ENCODE assay signal across 8 cellular contexts in genomic region chr10:31031666-31032514, GRCh38. TPM values are rescaled to one million over a fixed set of nuclear protein-coding genes. Genes with fewer than 3 reads are reported as not detected.
DNase-seq lines count a peak whose midpoint lies in the region; ATAC-seq and TF ChIP-seq lines count a peak whose summit lies in the region.

TSS of gene ZNF438 (minus strand) at chr10:31031865. CDS start at chr10:30877034, 154,831 bp downstream.

- DNase-seq in NCI-H1092 treated with DMSO at 0.1 percent for 48 hours (lab: John Stamatoyannopoulos, UW) (peak; percentile 85), SKM-1 treated with dmso at 0.1 percent for 144 hours (lab: John Stamatoyannopoulos, UW; ENCODE audit: unreplicated experiment) (peak; percentile 65), Right ventricle myocardium superior (peak; percentile 98), trophoblast cell (peak; percentile 98 to 99), tibial nerve (ENCODE audit: low spot score in 2 of 2) (peak; percentile 93 to 97)
- peak; percentile 86 for DNase-seq in activated naive CD8-positive, alpha-beta T cell treated with anti-CD3 and anti-CD28 coated beads, Interleukin-2, amount 50 U/mL, for 16 hours (ENCODE audit: low read depth, low spot score)

- intact Hi-C loops in Right ventricle myocardium superior (cut with DNase I), result loop anchor here (2.0 to 5.0 kb wide), 2 partner anchors 247 to 290 kb away; no protein-coding TSS in a partner anchor

- peak within 1 kb of the TSS; percentile 94 for H2BK120ac ChIP-seq in trophoblast cell (ENCODE audit: insufficient read depth, low read length, poor library complexity)

- peak within 1 kb of the TSS; percentile 61 for H3K4ac ChIP-seq in trophoblast cell (ENCODE audit: low read depth, low read length)

- H3K4me2 ChIP-seq in trophoblast cell (ENCODE audit: low read length), result peak within 1 kb of the TSS; percentile 65

- H3K79me1 ChIP-seq in trophoblast cell (ENCODE audit: low read length), result peaks cover 17% of the 10 kb centered on the region

- H2BK12ac ChIP-seq in trophoblast cell (ENCODE audit: low read length), result peak within 1 kb of the TSS; percentile 85

- H3K27ac ChIP-seq in trophoblast cell (ENCODE audit: low read depth, low read length) (peak within 1 kb of the TSS; percentile 84), tibial nerve (peak within 1 kb of the TSS; percentile 98 to 100 (median 99))

- H2AFZ ChIP-seq in trophoblast cell (ENCODE audit: insufficient read depth, low read length, poor library complexity), result peak within 1 kb of the TSS; percentile 89

- H2AK5ac ChIP-seq in trophoblast cell (ENCODE audit: low read length), result no peak within 1 kb of the TSS

- H3K18ac ChIP-seq in trophoblast cell (ENCODE audit: low read length), result peak within 1 kb of the TSS; percentile 98

- H3K36me3 ChIP-seq in trophoblast cell (ENCODE audit: control insufficient read depth in 1 of 2, insufficient read depth in 2 of 2, low read length in 2 of 2) (no peaks in the 10 kb centered on the region), tibial nerve (no peaks in the 10 kb centered on the region)

- ATAC-seq in HG02642 (IDR thresholded peaks at IDR 0.05; ENCODE audit: poor library complexity, unreplicated experiment) (peak; percentile 89), Right ventricle myocardium superior (ENCODE audit: poor library complexity) (peak; percentile 98)

- peak within 1 kb of the TSS; percentile 91 for H2BK5ac ChIP-seq in trophoblast cell (ENCODE audit: low read depth, low read length, poor library complexity)

- peak; percentile 60 to 89 for TF ChIP-seq POLR2A in tibial nerve (IDR thresholded peaks at IDR 0.05)

- H3K79me2 ChIP-seq in trophoblast cell (ENCODE audit: control insufficient read depth, insufficient read depth, low read length, poor library complexity), result peaks cover 7% of the 10 kb centered on the region

- H4K91ac ChIP-seq in trophoblast cell (ENCODE audit: low read depth, low read length), result peak within 1 kb of the TSS; percentile 89

- H3K23ac ChIP-seq in trophoblast cell (ENCODE audit: low read length), result no peak within 1 kb of the TSS

- H4K12ac ChIP-seq in trophoblast cell (ENCODE audit: low read depth, low read length), result peak within 1 kb of the TSS; percentile 88

- peak; percentile 73 to 93 for TF ChIP-seq EP300 in tibial nerve (IDR thresholded peaks at IDR 0.05)

- whole genome bisulfite sequencing in trophoblast cell (ENCODE audit: extremely low coverage, insufficient coverage, insufficient read length), result no CpG with 5 or more reads among the region's 74 CpGs
- 0 to 1% methylated on average over 45 to 70 of the region's 74 CpGs for WGBS in tibial nerve, 2 donors

- H3K4me3 ChIP-seq in trophoblast cell (ENCODE audit: low read depth, low read length) (peak within 1 kb of the TSS; percentile 85), tibial nerve (peak within 1 kb of the TSS; percentile 56 to 78 (median 71))

- H4K8ac ChIP-seq in trophoblast cell (ENCODE audit: low read depth, low read length), result peak within 1 kb of the TSS; percentile 97

- peaks cover 7 to 10% of the 10 kb centered on the region in 2 experiments for H3K4me1 ChIP-seq in trophoblast cell (ENCODE audit: control insufficient read depth in 1 of 2, insufficient read depth in 2 of 2, low read length in 2 of 2)
- H3K4me1 ChIP-seq in tibial nerve, result peaks cover 3 to 52% (median 17%) of the 10 kb centered on the region in 4 donors

- H3K9ac ChIP-seq in trophoblast cell (ENCODE audit: low read length), result peak within 1 kb of the TSS; percentile 81

- peak within 1 kb of the TSS; percentile 94 for H3K14ac ChIP-seq in trophoblast cell (ENCODE audit: low read length)

- H3K9me3 ChIP-seq in trophoblast cell (ENCODE audit: insufficient read depth, low read depth, low read length) (no peaks in the 10 kb centered on the region), tibial nerve (no peaks in the 10 kb centered on the region)

- TF ChIP-seq CTCF in GM12873 (IDR thresholded peaks at IDR 0.05; ENCODE audit: insufficient read depth, low read depth, low read length, missing control alignments), result peak; percentile 73
- peak; percentile 41 to 82 (median 65) for TF ChIP-seq CTCF in tibial nerve (IDR thresholded peaks at IDR 0.05)

- H3K27me3 ChIP-seq in trophoblast cell (ENCODE audit: insufficient read depth, low read length) (no peaks in the 10 kb centered on the region), tibial nerve (no peaks in the 10 kb centered on the region)

RNA-seq across cellular contexts. Expression of gene ZNF438, which starts in this region (rescaled TPM):
- total RNA-seq in Right ventricle myocardium superior (13.0 TPM), tibial nerve (10 to 100 TPM; 10.8 to 26.5 (median 19.7) TPM)
- polyA plus RNA-seq in trophoblast cell (2013), result 1.6 TPM in 2 replicates

Comparison
In these comparisons a context has a peak if more than half of its experiments do, and no peak if none do; other contexts are left out.
1. Peak in every context shown above with its lines: DNase-seq, ATAC-seq, H3K4me3 ChIP-seq and H3K27ac ChIP-seq.